Comparison of ENCODE assay signal across 1 cellular context in the genomic region with DNA sequence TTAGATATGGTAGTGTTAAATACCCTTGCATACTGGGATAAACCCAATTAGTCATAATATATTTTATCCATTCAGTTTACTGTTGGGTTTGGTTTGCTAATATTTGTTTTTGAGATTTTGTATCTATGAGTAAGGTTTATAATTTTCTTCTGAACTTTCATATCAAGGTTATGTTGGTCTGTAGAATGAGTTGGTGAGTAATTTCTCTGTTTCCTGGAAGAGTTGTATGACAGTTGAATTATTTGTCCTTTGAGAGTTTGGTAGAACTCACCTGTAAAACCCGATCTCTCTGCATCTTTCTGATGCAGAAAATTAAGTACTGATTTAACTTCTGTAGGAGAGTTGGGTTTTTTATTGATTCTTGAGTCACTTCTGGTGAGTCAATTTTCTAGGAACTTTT.
TF ChIP-seq lines count a peak whose summit lies in the region.

No MANE protein-coding gene starts in this region.

TF ChIP-seq in HCT116, 20 proteins besides CTCF, POLR2A, EP300 and RAD21:
- TF ChIP-seq, protein P1, sequence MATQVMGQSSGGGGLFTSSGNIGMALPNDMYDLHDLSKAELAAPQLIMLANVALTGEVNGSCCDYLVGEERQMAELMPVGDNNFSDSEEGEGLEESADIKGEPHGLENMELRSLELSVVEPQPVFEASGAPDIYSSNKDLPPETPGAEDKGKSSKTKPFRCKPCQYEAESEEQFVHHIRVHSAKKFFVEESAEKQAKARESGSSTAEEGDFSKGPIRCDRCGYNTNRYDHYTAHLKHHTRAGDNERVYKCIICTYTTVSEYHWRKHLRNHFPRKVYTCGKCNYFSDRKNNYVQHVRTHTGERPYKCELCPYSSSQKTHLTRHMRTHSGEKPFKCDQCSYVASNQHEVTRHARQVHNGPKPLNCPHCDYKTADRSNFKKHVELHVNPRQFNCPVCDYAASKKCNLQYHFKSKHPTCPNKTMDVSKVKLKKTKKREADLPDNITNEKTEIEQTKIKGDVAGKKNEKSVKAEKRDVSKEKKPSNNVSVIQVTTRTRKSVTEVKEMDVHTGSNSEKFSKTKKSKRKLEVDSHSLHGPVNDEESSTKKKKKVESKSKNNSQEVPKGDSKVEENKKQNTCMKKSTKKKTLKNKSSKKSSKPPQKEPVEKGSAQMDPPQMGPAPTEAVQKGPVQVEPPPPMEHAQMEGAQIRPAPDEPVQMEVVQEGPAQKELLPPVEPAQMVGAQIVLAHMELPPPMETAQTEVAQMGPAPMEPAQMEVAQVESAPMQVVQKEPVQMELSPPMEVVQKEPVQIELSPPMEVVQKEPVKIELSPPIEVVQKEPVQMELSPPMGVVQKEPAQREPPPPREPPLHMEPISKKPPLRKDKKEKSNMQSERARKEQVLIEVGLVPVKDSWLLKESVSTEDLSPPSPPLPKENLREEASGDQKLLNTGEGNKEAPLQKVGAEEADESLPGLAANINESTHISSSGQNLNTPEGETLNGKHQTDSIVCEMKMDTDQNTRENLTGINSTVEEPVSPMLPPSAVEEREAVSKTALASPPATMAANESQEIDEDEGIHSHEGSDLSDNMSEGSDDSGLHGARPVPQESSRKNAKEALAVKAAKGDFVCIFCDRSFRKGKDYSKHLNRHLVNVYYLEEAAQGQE (IDR thresholded peaks at IDR 0.05; ENCODE audit: low read depth) = no peak
- TF ChIP-seq CBX3 (IDR thresholded peaks at IDR 0.05; ENCODE audit: low read depth) (no peak), JUND (IDR thresholded peaks at IDR 0.05) (no peak)
